Comparison of ENCODE assay signal across 22 cellular contexts in the genomic region with DNA sequence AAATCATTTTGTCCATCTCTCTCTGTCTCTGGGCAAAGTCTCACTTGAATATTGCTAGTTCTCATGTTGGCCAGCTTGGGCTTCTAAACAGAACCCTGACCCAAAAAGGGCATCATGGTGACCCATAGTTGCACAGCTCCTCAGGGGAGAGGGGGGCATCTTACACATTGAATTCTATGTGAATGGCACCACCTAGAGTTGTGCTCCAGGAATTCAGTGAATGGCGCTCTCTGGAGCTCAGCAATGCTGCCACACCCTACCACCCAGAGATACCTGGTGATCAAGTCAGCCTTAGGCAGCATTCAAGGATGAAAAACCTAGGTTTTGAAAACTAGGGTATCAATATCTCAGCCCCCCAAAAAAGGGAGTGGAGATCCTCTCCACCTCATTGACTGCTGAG. TPM values are rescaled to one million over a fixed set of nuclear protein-coding genes. Genes with fewer than 3 reads are reported as not detected.
DNase-seq lines count a peak whose midpoint lies in the region; ATAC-seq, FAIRE-seq and TF ChIP-seq lines count a peak whose summit lies in the region.
"Had no signal": no experiment of that assay in that cellular context is flagged by ENCODE, and none has a peak within 500 bp of the region (broad histone marks: within the 10 kb centered on the region; RNA-seq: fewer than 3 reads in every experiment).

No MANE protein-coding gene starts in this region.

- 83% methylated on average over 1 of the region's 1 CpG for WGBS in HepG2 (ENCODE audit: low lambda C conversion rate)
- WGBS in right lobe of liver (ENCODE audit: insufficient coverage, low coverage, low lambda C conversion rate, missing lambda C conversion rate): 89% methylated on average over 1 of the region's 1 CpG
- 90% methylated on average over 1 of the region's 1 CpG; no CpG with 5 or more reads in 1 of the 2 experiments for WGBS in endodermal cell (ENCODE audit: insufficient coverage in 1 of 2, insufficient read length in 1 of 2), 2 experiments

- DNase-seq in HepG2 (ENCODE audit: low spot score) (no peak), right lobe of liver (no peak), endodermal cell (no peak), GDM1 (lab: John Stamatoyannopoulos, UW) (no peak), A172 (ENCODE audit: low spot score) (no peak), pons (ENCODE audit: low spot score) (no peak)
- DNase-seq: activated naive CD4-positive, alpha-beta T cell; activated T-cell treated with anti-CD3 and anti-CD28 coated beads, Interleukin-2, amount 50 U/mL, for 24 hours; adrenal gland; kidney glomerular epithelial cell; NCI-H1436; stimulated activated CD4-positive, alpha-beta T cell treated with anti-CD3 and anti-CD28 coated beads, Interleukin-4, amount 100 ng/mL, for 4 hours had no signal

- H3K27me3 Mint-ChIP-seq in endodermal cell (ENCODE audit: insufficient read depth): peaks cover 100% of the 10 kb centered on the region

- no peaks in the 10 kb centered on the region for H3K9me3 Mint-ChIP-seq in endodermal cell
- H3K9me3 Mint-ChIP-seq: activated T-cell treated with anti-CD3 and anti-CD28 coated beads, Interleukin-2, amount 50 U/mL, for 24 hours; stimulated activated naive CD8-positive, alpha-beta T cell treated with anti-CD3 and anti-CD28 coated beads, Interleukin-15, Interleukin-2, amounts not matched to agents 100 ng/mL and 50 ng/mL, for 24 hours had no signal

- H3K9ac ChIP-seq in HepG2 (ENCODE audit: insufficient read depth, low read depth, low read length): no peak overlapping the region
- no peak overlapping the region for H3K9ac ChIP-seq in OCI-LY3 (ENCODE audit: low read length)
- no peak overlapping the region for H3K9ac ChIP-seq in endodermal cell (ENCODE audit: extremely low read depth, low read length, poor library complexity, severe bottlenecking)
- H3K9ac ChIP-seq: BLaER1 treated with 17β-estradiol and CSF1 and Interleukin-3, amounts not matched to agents 10 nM and 100 nM had no signal

- CTCF ChIA-PET in HepG2 (lab: Yijun Ruan, JAX; ENCODE audit: low intra/inter-chr PET ratio, low total read pairs): no interaction called here

- TF ChIP-seq RAD21 in HepG2 (CRISPR knock-in tag; IDR thresholded peaks at IDR 0.05): no peak

- peaks cover 77% of the 10 kb centered on the region for H3K4me1 ChIP-seq in HepG2 (ENCODE audit: insufficient read depth, low read length)
- H3K4me1 ChIP-seq in right lobe of liver: no peaks in the 10 kb centered on the region
- H3K4me1 ChIP-seq in OCI-LY3 (ENCODE audit: low read length): no peaks in the 10 kb centered on the region
- peaks cover 11% of the 10 kb centered on the region for H3K4me1 ChIP-seq in endodermal cell (ENCODE audit: control insufficient read depth, insufficient read depth, low read length)
- H3K4me1 ChIP-seq: BLaER1 treated with 17β-estradiol and CSF1 and Interleukin-3, amounts not matched to agents 10 nM and 100 nM; breast epithelium had no signal

- no peaks in the 10 kb centered on the region for H3K27me3 ChIP-seq in HepG2 (ENCODE audit: control insufficient read depth in 1 of 2, insufficient read depth in 2 of 2, low read length in 2 of 2)
- H3K27me3 ChIP-seq in right lobe of liver: no peaks in the 10 kb centered on the region
- peaks cover 58% of the 10 kb centered on the region for H3K27me3 ChIP-seq in OCI-LY3 (ENCODE audit: low read depth, low read length)
- H3K27me3 ChIP-seq in endodermal cell (ENCODE audit: control insufficient read depth, insufficient read depth, low read length, poor library complexity, severe bottlenecking): peaks cover 100% of the 10 kb centered on the region
- H3K27me3 ChIP-seq: adrenal gland, breast epithelium, tibial nerve had no signal

- H4K20me1 ChIP-seq in HepG2 (ENCODE audit: insufficient read depth, low read length): no peaks in the 10 kb centered on the region
- H4K20me1 ChIP-seq in OCI-LY3 (ENCODE audit: insufficient read depth, low read length): no peaks in the 10 kb centered on the region

- TF ChIP-seq POLR2A in HepG2 (IDR thresholded peaks at IDR 0.05; ENCODE audit: insufficient read depth in 1 of 2, low read depth in 2 of 2, low read length in 2 of 2) (no peak), right lobe of liver (IDR thresholded peaks at IDR 0.05) (no peak)

- H3K36me3 ChIP-seq in HepG2 (replicated peaks in 1 of 2; ENCODE audit: control insufficient read depth in 1 of 2, insufficient read depth in 2 of 2, low read length in 2 of 2): no peaks in the 10 kb centered on the region
- H3K36me3 ChIP-seq in right lobe of liver: no peaks in the 10 kb centered on the region
- H3K36me3 ChIP-seq in OCI-LY3 (replicated peaks; ENCODE audit: low read depth, low read length): no peaks in the 10 kb centered on the region
- H3K36me3 ChIP-seq in endodermal cell (ENCODE audit: control insufficient read depth, insufficient read depth, low read length): no peaks in the 10 kb centered on the region
- H3K36me3 ChIP-seq: adrenal gland; BLaER1 treated with 17β-estradiol and CSF1 and Interleukin-3, amounts not matched to agents 10 nM and 100 nM; breast epithelium; neutrophil; tibial nerve had no signal

- POLR2A ChIA-PET in HepG2 (lab: Yijun Ruan, JAX): interaction anchor here (1.7 kb wide), 1 partner anchor 479 kb away, joined by 3 read pairs; no protein-coding TSS in a partner anchor

- H3K27ac ChIP-seq in HepG2 (ENCODE audit: extremely low read length, insufficient read depth, low read length): no peak overlapping the region
- H3K27ac ChIP-seq in right lobe of liver: no peak overlapping the region
- no peak overlapping the region for H3K27ac ChIP-seq in OCI-LY3 (ENCODE audit: low read length)
- no peak overlapping the region for H3K27ac ChIP-seq in endodermal cell (ENCODE audit: low read depth, low read length)
- H3K27ac ChIP-seq: adrenal gland; BLaER1 treated with 17β-estradiol and CSF1 and Interleukin-3, amounts not matched to agents 10 nM and 100 nM; coronary artery; neutrophil had no signal

- intact Hi-C loops in HepG2 (cut with micrococcal nuclease; ENCODE audit: unreplicated experiment) (loop anchor here (5.0 kb wide), 1 partner anchor 106 kb away; the partner anchor contains the start of gene HOXC5), right lobe of liver (cut with DNase I) (no loop called here)

- H3K36me3 Mint-ChIP-seq in endodermal cell (ENCODE audit: low read depth): no peaks in the 10 kb centered on the region

- H3K9me3 ChIP-seq in HepG2 (ENCODE audit: low read length) (no peaks in the 10 kb centered on the region), right lobe of liver (no peaks in the 10 kb centered on the region), OCI-LY3 (ENCODE audit: insufficient read depth, low read length) (no peaks in the 10 kb centered on the region), endodermal cell (ENCODE audit: control insufficient read depth, low read length) (no peaks in the 10 kb centered on the region)
- H3K9me3 ChIP-seq: adrenal gland; BLaER1 treated with 17β-estradiol and CSF1 and Interleukin-3, amounts not matched to agents 10 nM and 100 nM; breast epithelium; neutrophil; tibial nerve had no signal

- H3K4me1 Mint-ChIP-seq in endodermal cell: peaks cover 25% of the 10 kb centered on the region

- H3K4me2 ChIP-seq in HepG2 (ENCODE audit: low read depth, low read length) (no peak overlapping the region), OCI-LY3 (ENCODE audit: low read length) (no peak overlapping the region)
- H3K4me2 ChIP-seq: BLaER1 treated with 17β-estradiol and CSF1 and Interleukin-3, amounts not matched to agents 10 nM and 100 nM had no signal

- no peak for TF ChIP-seq EP300 in HepG2 (IDR thresholded peaks at IDR 0.05; ENCODE audit: low read depth in 2 of 2, low read length in 2 of 2)
- TF ChIP-seq EP300 in HepG2 (CRISPR knock-in tag; IDR thresholded peaks at IDR 0.05; ENCODE audit: borderline replicate concordance): no peak

- ATAC-seq in HepG2 (no peak), right lobe of liver (no peak), HG02970 (IDR thresholded peaks at IDR 0.05; ENCODE audit: low FRiP score, unreplicated experiment) (no peak)
- ATAC-seq: activated CD4-positive, CD25-positive, alpha-beta regulatory T cell treated with anti-CD3 and anti-CD28 coated beads, Interleukin-2, amount 50 U/mL, for 24 hours had no signal

- H3K79me2 ChIP-seq in HepG2 (ENCODE audit: insufficient read depth, low read length) (no peaks in the 10 kb centered on the region), OCI-LY3 (ENCODE audit: low read length) (no peaks in the 10 kb centered on the region)

- BruUV-seq in HepG2 (replicated peaks; lab: Mats Ljungman, UMichigan): no TSS peak

- 0 out of 2 replicates have a peak, but pooled peaks have one; percentile 10 for TF ChIP-seq CTCF in HepG2 (CRISPR knock-in tag; IDR thresholded peaks at IDR 0.05)
- no peak for TF ChIP-seq CTCF in right lobe of liver (IDR thresholded peaks at IDR 0.05)
- TF ChIP-seq CTCF in OCI-LY3 (IDR thresholded peaks at IDR 0.05; ENCODE audit: low read depth, low read length): peak; percentile 62
- peak; percentile 50 for TF ChIP-seq CTCF in endodermal cell (conservative IDR thresholded peaks at IDR 0.05)

- H3K27ac Mint-ChIP-seq in endodermal cell: no peak overlapping the region
- H3K27ac Mint-ChIP-seq: activated T-cell treated with anti-CD3 and anti-CD28 coated beads, Interleukin-2, amount 50 U/mL, for 24 hours; stimulated activated naive CD8-positive, alpha-beta T cell treated with anti-CD3 and anti-CD28 coated beads, Interleukin-15, Interleukin-2, amounts not matched to agents 100 ng/mL and 50 ng/mL, for 24 hours had no signal

- H2AFZ ChIP-seq in HepG2 (ENCODE audit: low read length) (no peak overlapping the region), OCI-LY3 (ENCODE audit: low read depth, low read length) (no peak overlapping the region)

- no peak for FAIRE-seq in HepG2 (lab: Jason Lieb, UNC)

- H3K4me3 Mint-ChIP-seq in endodermal cell: no peak overlapping the region
- H3K4me3 Mint-ChIP-seq: activated T-cell treated with anti-CD3 and anti-CD28 coated beads, Interleukin-2, amount 50 U/mL, for 24 hours; stimulated activated naive CD8-positive, alpha-beta T cell treated with anti-CD3 and anti-CD28 coated beads, Interleukin-15, Interleukin-2, amounts not matched to agents 100 ng/mL and 50 ng/mL, for 24 hours had no signal

- in situ Hi-C loops in HepG2 (cut with HindIII; ENCODE audit: extremely low pct_ligation_motif_present, low pct_unique_long_range_greater_than_20kb): no loop called here

- H3K4me3 ChIP-seq in HepG2 (replicated peaks in 1 of 3; ENCODE audit: insufficient read depth in 1 of 3, low read depth in 2 of 3, low read length in 3 of 3) (no peak overlapping the region), right lobe of liver (no peak overlapping the region), OCI-LY3 (ENCODE audit: low read length) (no peak overlapping the region), endodermal cell (ENCODE audit: low read length) (no peak overlapping the region)
- H3K4me3 ChIP-seq: adrenal gland; BLaER1 treated with 17β-estradiol and CSF1 and Interleukin-3, amounts not matched to agents 10 nM and 100 nM; breast epithelium; coronary artery; lung; tibial nerve had no signal

RNA-seq across cellular contexts. Expression of gene SMUG1, which starts 50.6 kb away (rescaled TPM):
- total RNA-seq in HepG2 (2016; rRNA removed; fragmentation: Illumina TruSeq; extraction: Trizol) (35.6 and 36.9 TPM in 2 replicates), right lobe of liver (10 to 100 TPM; 14.1 to 25.5 (median 22.4) TPM), endodermal cell (10 to 100 TPM; 32.4 to 37.2 TPM)
- total RNA-seq in HepG2 (2016; cell fraction: cytosol; rRNA removed; fragmentation: Illumina TruSeq; extraction: Trizol; ENCODE audit: low read depth): 47.1 and 69.5 TPM in 2 replicates
- total RNA-seq in HepG2 (2016; cell fraction: insoluble cytoplasmic fraction; rRNA removed; fragmentation: Illumina TruSeq; extraction: Trizol): 33.2 and 38.5 TPM in 2 replicates
- 50.2 and 62.2 TPM in 2 replicates for total RNA-seq in HepG2 (2016; cell fraction: membrane; rRNA removed; fragmentation: Illumina TruSeq; extraction: Trizol)
- total RNA-seq in HepG2 (2016; cell fraction: nucleus; rRNA removed; fragmentation: Illumina TruSeq; extraction: Trizol): 19.8 and 23.2 TPM in 2 replicates
- polyA plus RNA-seq in HepG2 (2011; rRNA removed): 31.9 and 36.1 TPM in 2 replicates
- 28.5 and 39.2 TPM in 2 replicates for polyA plus RNA-seq in HepG2 (2011; cell fraction: cytosol; rRNA removed)
- polyA plus RNA-seq in HepG2 (2011; cell fraction: nucleus; rRNA removed): 27.2 and 35.2 TPM in 2 replicates
- 19.2 and 20.4 TPM in 2 replicates for polyA plus RNA-seq in HepG2 (2012)
- 48.5 and 64.8 TPM in 2 replicates for polyA plus RNA-seq in HepG2 (2016; cell fraction: cytosol; fragmentation: Illumina TruSeq; extraction: Trizol; ENCODE audit: low read depth)
- 32.5 and 38.2 TPM in 2 replicates for polyA plus RNA-seq in HepG2 (2016; cell fraction: insoluble cytoplasmic fraction; fragmentation: Illumina TruSeq; extraction: Trizol; ENCODE audit: low read depth)
- 43.2 and 48.1 TPM in 2 replicates for polyA plus RNA-seq in HepG2 (2016; cell fraction: membrane; fragmentation: Illumina TruSeq; extraction: Trizol; ENCODE audit: low read depth)
- polyA plus RNA-seq in HepG2 (2016; cell fraction: nucleus; fragmentation: Illumina TruSeq; extraction: Trizol; ENCODE audit: insufficient read depth, low read depth): 35.0 and 38.8 TPM in 2 replicates
- polyA minus RNA-seq in HepG2 (2011; rRNA and poly(A)+ RNA removed; ENCODE audit: low replicate concordance): 30.8 and 73.6 TPM in 2 replicates
- 7.7 TPM in 2 replicates for polyA minus RNA-seq in HepG2 (2011; cell fraction: cytosol; rRNA and poly(A)+ RNA removed)
- polyA minus RNA-seq in HepG2 (2011; cell fraction: nucleus; rRNA and poly(A)+ RNA removed): 22.7 and 32.0 TPM in 2 replicates
- polyA plus RNA-seq in endodermal cell (2013, experiment 1 of 2): 28.1 TPM
- polyA plus RNA-seq in endodermal cell (2013, experiment 2 of 2): 21.6 TPM
- 27.2 and 37.8 TPM in 2 replicates for total RNA-seq in A172 (2014; rRNA removed; shearing (Covaris generic))

Comparison
In these comparisons a context has a peak if more than half of its experiments do, and no peak if none do; other contexts are left out.
1. CTCF ChIP-seq: peak in HepG2 (single experiment), OCI-LY3 (single experiment) and endodermal cell (single experiment); none in right lobe of liver (0 of 4).